ENCODE assay signal across 26 cellular contexts in genomic region chr21:17731554-17731953, GRCh38.
"Had no signal": no experiment of that assay in that cellular context is flagged by ENCODE, and none has a peak within 500 bp of the region (broad histone marks: within the 10 kb centered on the region; RNA-seq: fewer than 3 reads in every experiment).

No MANE protein-coding gene starts in this region.

- H3K4me1 ChIP-seq: parathyroid adenoma, right lobe of liver, transverse colon, upper lobe of right lung, uterus had no signal

- H3K27ac Mint-ChIP-seq: immature natural killer cell; memory B cell; natural killer cell; progenitor cell of endocrine pancreas; stimulated activated naive CD8-positive, alpha-beta T cell treated with anti-CD3 and anti-CD28 coated beads, Interleukin-15, amount 100 ng/mL, for 72 hours had no signal

- DNase-seq: effector memory CD4-positive, alpha-beta T cell; erythroblast; esophagus squamous epithelium; foreskin melanocyte; hypothalamus; immature natural killer cell; islet precursor cell; natural killer cell; right lobe of liver; stimulated activated CD4-positive, alpha-beta T cell treated with anti-CD3 and anti-CD28 coated beads, Interleukin-12 subunit alpha, Interleukin-12 subunit beta, amount 100 ng/mL, for 4 hours; stimulated activated CD4-positive, alpha-beta T cell treated with anti-CD3 and anti-CD28 coated beads, Interleukin-1b, Interleukin-23, amount 100 ng/mL, for 48 hours; stimulated activated CD4-positive, alpha-beta T cell treated with anti-CD3 and anti-CD28 coated beads, Interleukin-4, amount 100 ng/mL, for 1 hour; stimulated activated CD8-positive, alpha-beta memory T cell treated with anti-CD3 and anti-CD28 coated beads, Interleukin-4, amount 100 ng/mL, for 48 hours; stimulated activated naive CD4-positive, alpha-beta T cell; stimulated activated naive CD8-positive, alpha-beta T cell treated with anti-CD3 and anti-CD28 coated beads, Interleukin-15, amount 100 ng/mL, for 72 hours; transverse colon; upper lobe of right lung; uterus had no signal

- H3K9me3 Mint-ChIP-seq: immature natural killer cell, memory B cell, natural killer cell had no signal

- H3K27me3 Mint-ChIP-seq: memory B cell; progenitor cell of endocrine pancreas; stimulated activated naive CD8-positive, alpha-beta T cell treated with anti-CD3 and anti-CD28 coated beads, Interleukin-15, amount 100 ng/mL, for 72 hours had no signal

- H3K27ac ChIP-seq: coronary artery, esophagus squamous epithelium, parathyroid adenoma, right lobe of liver, suprapubic skin, transverse colon, upper lobe of right lung, uterus had no signal

- H3K4me2 ChIP-seq: smooth muscle cell had no signal

- H3K4me3 Mint-ChIP-seq: immature natural killer cell; memory B cell; natural killer cell; stimulated activated naive CD8-positive, alpha-beta T cell treated with anti-CD3 and anti-CD28 coated beads, Interleukin-15, amount 100 ng/mL, for 72 hours had no signal

- H3K27me3 ChIP-seq: esophagus squamous epithelium, right lobe of liver, suprapubic skin, transverse colon, upper lobe of right lung, uterus had no signal

- H3K4me1 Mint-ChIP-seq: immature natural killer cell, memory B cell, natural killer cell had no signal

- H3K36me3 ChIP-seq: esophagus squamous epithelium, right lobe of liver, suprapubic skin, transverse colon, upper lobe of right lung, uterus had no signal

- ATAC-seq: left lobe of liver had no signal

- H3K36me3 Mint-ChIP-seq: memory B cell, natural killer cell had no signal

- H3K4me3 ChIP-seq: coronary artery, esophagus squamous epithelium, lung, right lobe of liver, smooth muscle cell, suprapubic skin, transverse colon, upper lobe of right lung, uterus had no signal

- H3K9me3 ChIP-seq: esophagus squamous epithelium, right lobe of liver, suprapubic skin, transverse colon, upper lobe of right lung, uterus had no signal
